ENCODE assay signal across 1 cellular context in the genomic region with DNA sequence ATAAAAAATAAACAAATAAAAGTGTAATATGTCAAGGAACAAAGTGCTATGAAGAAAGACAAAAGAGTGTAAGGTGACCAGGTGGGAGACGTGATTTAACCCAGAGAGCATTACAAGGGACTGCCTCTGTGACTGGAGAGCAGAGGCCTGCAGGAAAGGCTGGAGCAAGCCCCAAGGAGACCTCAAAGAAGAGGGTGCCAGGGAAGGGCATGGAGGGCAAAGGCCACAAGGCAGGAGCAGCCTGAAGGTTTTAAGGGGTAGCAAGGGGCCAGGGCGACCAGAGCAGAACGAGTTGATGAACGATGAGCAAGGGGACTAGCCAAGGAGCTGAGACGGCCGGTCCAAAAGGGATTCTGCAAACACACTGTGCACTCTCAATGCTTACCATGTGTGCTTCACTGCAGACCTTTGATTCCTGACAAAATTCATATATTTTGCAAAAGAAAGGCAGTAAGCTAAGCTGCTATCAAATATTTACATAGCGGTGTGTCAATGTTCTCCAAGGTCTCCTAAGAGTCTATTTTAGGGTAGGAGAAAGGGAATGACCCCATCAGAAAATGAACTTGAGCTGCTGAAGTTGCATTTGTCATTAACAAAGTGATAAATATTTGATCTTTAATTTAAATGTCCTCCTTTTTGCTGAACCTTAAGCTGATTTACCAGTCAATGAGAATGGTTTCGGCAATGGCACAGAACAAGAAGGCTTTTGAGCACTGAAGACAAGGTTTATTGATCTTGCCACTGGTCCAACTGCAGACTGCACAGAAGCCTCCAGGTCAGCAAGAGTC.
TF ChIP-seq lines count a peak whose summit lies in the region.

No MANE protein-coding gene starts in this region.

TF ChIP-seq in HepG2, 621 proteins besides CTCF, POLR2A, EP300 and RAD21 (continued from another document and continues in another):
- no peak for TF ChIP-seq DZIP1 (CRISPR knock-in tag; IDR thresholded peaks at IDR 0.05)
- no peak for TF ChIP-seq ZNF142 (CRISPR knock-in tag; IDR thresholded peaks at IDR 0.05)
- TF ChIP-seq PPARG (CRISPR knock-in tag; conservative IDR thresholded peaks at IDR 0.05), result no peak; the same call in 1 of the 2 replicates
- TF ChIP-seq, protein P1, sequence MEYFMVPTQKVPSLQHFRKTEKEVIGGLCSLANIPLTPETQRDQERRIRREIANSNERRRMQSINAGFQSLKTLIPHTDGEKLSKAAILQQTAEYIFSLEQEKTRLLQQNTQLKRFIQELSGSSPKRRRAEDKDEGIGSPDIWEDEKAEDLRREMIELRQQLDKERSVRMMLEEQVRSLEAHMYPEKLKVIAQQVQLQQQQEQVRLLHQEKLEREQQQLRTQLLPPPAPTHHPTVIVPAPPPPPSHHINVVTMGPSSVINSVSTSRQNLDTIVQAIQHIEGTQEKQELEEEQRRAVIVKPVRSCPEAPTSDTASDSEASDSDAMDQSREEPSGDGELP (IDR thresholded peaks at IDR 0.05; ENCODE audit: borderline replicate concordance, low read depth), result no peak; the same call in 1 of the 2 replicates
- no peak for TF ChIP-seq ZNF589 (CRISPR knock-in tag; conservative IDR thresholded peaks at IDR 0.05)
- no peak for TF ChIP-seq TBL1XR1 (IDR thresholded peaks at IDR 0.05; ENCODE audit: borderline replicate concordance, low read length, partially characterized antibody)
- no peak for TF ChIP-seq ZNF282 (IDR thresholded peaks at IDR 0.05; ENCODE audit: partially characterized antibody)
- TF ChIP-seq, protein P2, sequence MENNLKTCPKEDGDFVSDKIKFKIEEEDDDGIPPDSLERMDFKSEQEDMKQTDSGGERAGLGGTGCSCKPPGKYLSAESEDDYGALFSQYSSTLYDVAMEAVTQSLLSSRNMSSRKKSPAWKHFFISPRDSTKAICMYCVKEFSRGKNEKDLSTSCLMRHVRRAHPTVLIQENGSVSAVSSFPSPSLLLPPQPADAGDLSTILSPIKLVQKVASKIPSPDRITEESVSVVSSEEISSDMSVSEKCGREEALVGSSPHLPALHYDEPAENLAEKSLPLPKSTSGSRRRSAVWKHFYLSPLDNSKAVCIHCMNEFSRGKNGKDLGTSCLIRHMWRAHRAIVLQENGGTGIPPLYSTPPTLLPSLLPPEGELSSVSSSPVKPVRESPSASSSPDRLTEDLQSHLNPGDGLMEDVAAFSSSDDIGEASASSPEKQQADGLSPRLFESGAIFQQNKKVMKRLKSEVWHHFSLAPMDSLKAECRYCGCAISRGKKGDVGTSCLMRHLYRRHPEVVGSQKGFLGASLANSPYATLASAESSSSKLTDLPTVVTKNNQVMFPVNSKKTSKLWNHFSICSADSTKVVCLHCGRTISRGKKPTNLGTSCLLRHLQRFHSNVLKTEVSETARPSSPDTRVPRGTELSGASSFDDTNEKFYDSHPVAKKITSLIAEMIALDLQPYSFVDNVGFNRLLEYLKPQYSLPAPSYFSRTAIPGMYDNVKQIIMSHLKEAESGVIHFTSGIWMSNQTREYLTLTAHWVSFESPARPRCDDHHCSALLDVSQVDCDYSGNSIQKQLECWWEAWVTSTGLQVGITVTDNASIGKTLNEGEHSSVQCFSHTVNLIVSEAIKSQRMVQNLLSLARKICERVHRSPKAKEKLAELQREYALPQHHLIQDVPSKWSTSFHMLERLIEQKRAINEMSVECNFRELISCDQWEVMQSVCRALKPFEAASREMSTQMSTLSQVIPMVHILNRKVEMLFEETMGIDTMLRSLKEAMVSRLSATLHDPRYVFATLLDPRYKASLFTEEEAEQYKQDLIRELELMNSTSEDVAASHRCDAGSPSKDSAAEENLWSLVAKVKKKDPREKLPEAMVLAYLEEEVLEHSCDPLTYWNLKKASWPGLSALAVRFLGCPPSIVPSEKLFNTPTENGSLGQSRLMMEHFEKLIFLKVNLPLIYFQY (CRISPR knock-in tag; IDR thresholded peaks at IDR 0.05; ENCODE audit: borderline replicate concordance), result no peak
- TF ChIP-seq ZBTB1 (CRISPR knock-in tag; IDR thresholded peaks at IDR 0.05; ENCODE audit: borderline replicate concordance), result no peak
- TF ChIP-seq, protein P3, sequence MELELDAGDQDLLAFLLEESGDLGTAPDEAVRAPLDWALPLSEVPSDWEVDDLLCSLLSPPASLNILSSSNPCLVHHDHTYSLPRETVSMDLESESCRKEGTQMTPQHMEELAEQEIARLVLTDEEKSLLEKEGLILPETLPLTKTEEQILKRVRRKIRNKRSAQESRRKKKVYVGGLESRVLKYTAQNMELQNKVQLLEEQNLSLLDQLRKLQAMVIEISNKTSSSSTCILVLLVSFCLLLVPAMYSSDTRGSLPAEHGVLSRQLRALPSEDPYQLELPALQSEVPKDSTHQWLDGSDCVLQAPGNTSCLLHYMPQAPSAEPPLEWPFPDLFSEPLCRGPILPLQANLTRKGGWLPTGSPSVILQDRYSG (CRISPR knock-in tag; IDR thresholded peaks at IDR 0.05), result no peak
- no peak for TF ChIP-seq MBNL3 (CRISPR knock-in tag; conservative IDR thresholded peaks at IDR 0.05)
- TF ChIP-seq ZNF782 (CRISPR knock-in tag; IDR thresholded peaks at IDR 0.05; ENCODE audit: borderline replicate concordance), result no peak; the same call in 1 of the 2 replicates
- no peak for TF ChIP-seq ZNF17 (CRISPR knock-in tag; IDR thresholded peaks at IDR 0.05)
- no peak for TF ChIP-seq ZNF672 (CRISPR knock-in tag; IDR thresholded peaks at IDR 0.05)
- no peak for TF ChIP-seq ZBTB46 (CRISPR knock-in tag; IDR thresholded peaks at IDR 0.05; ENCODE audit: borderline replicate concordance)
- no peak for TF ChIP-seq RFX3 (CRISPR knock-in tag; IDR thresholded peaks at IDR 0.05)
- no peak for TF ChIP-seq ZUFSP (CRISPR knock-in tag; IDR thresholded peaks at IDR 0.05; ENCODE audit: borderline replicate concordance)
- TF ChIP-seq ZNF713 (CRISPR knock-in tag; IDR thresholded peaks at IDR 0.05), result no peak
- no peak for TF ChIP-seq HOXA9 (CRISPR knock-in tag; IDR thresholded peaks at IDR 0.05; ENCODE audit: borderline replicate concordance)
- TF ChIP-seq ZNF414 (CRISPR knock-in tag; IDR thresholded peaks at IDR 0.05), result no peak
- TF ChIP-seq BCLAF1 (IDR thresholded peaks at IDR 0.05), result no peak
- peak; percentile 77 for TF ChIP-seq BCL6 (CRISPR knock-in tag; IDR thresholded peaks at IDR 0.05)
- TF ChIP-seq POGZ (CRISPR knock-in tag; IDR thresholded peaks at IDR 0.05), result no peak
- no peak for TF ChIP-seq TEAD3 (CRISPR knock-in tag; optimal IDR thresholded peaks at IDR 0.05; ENCODE audit: borderline replicate concordance)
- no peak for TF ChIP-seq ZNF569 (CRISPR knock-in tag; IDR thresholded peaks at IDR 0.05; ENCODE audit: borderline replicate concordance)
